Comparison of ENCODE assay signal across 11 cellular contexts in genomic region chr7:41916450-41916927, GRCh38.
DNase-seq lines count a peak whose midpoint lies in the region; ATAC-seq and TF ChIP-seq lines count a peak whose summit lies in the region.
"Had no signal": no experiment of that assay in that cellular context is flagged by ENCODE, and none has a peak within 500 bp of the region (broad histone marks: within the 10 kb centered on the region; RNA-seq: fewer than 3 reads in every experiment).

No MANE protein-coding gene starts in this region.

- peaks cover 17% of the 10 kb centered on the region for H3K4me1 ChIP-seq in PC-9 (replicated peaks; ENCODE audit: insufficient read depth)

- H3K27me3 ChIP-seq in PC-9 (ENCODE audit: insufficient read depth, low read depth), result no peaks in the 10 kb centered on the region

- H4K20me1 ChIP-seq in PC-9 (ENCODE audit: insufficient read depth), result no peaks in the 10 kb centered on the region

- ATAC-seq in omental fat pad (ENCODE audit: low FRiP score) (peak; percentile 90), HG03342 (IDR thresholded peaks at IDR 0.05; ENCODE audit: unreplicated experiment) (no peak), GM21737 (IDR thresholded peaks at IDR 0.05; ENCODE audit: unreplicated experiment) (no peak), GM21528 (IDR thresholded peaks at IDR 0.05; ENCODE audit: low FRiP score, unreplicated experiment) (no peak)
- ATAC-seq: esophagus mucosa had no signal

- no peaks in the 10 kb centered on the region for H3K9me2 ChIP-seq in PC-9 (ENCODE audit: insufficient read depth)

- no peak for TF ChIP-seq CTCF in AG10803 (conservative IDR thresholded peaks at IDR 0.05; ENCODE audit: low read length)
- no peak for TF ChIP-seq CTCF in PC-9 (conservative IDR thresholded peaks at IDR 0.05)
- TF ChIP-seq CTCF in epithelial cell of esophagus (IDR thresholded peaks at IDR 0.05; ENCODE audit: insufficient read depth, low read depth, low read length, missing control alignments), result no peak
- no peak for TF ChIP-seq CTCF in omental fat pad (IDR thresholded peaks at IDR 0.05)

- H3K4me3 ChIP-seq in AG10803 (ENCODE audit: low read length) (no peak overlapping the region), PC-9 (no peak overlapping the region), epithelial cell of esophagus (ENCODE audit: low read length) (no peak overlapping the region)

- intact Hi-C loops in PC-9 (cut with micrococcal nuclease; ENCODE audit: unreplicated experiment), result no loop called here

- POLR2A ChIA-PET in PC-9 (lab: Charles Lee; ENCODE audit: unreplicated experiment), result interaction anchor here (0.6 kb wide), 1 partner anchor 138 kb away, joined by 3 read pairs; no protein-coding TSS in a partner anchor

- H3F3A ChIP-seq in PC-9 (ENCODE audit: insufficient read depth, low read depth), result peaks cover 6% of the 10 kb centered on the region; the same call in 1 of the 2 replicates

- peak overlapping the region; percentile 44 for H3K27ac ChIP-seq in PC-9

- no TSS peak for BruUV-seq in PC-9 (replicated peaks; lab: Mats Ljungman, UMichigan)

- CTCF ChIA-PET in PC-9 (lab: Charles Lee), result interaction anchor here (0.6 kb wide), 1 partner anchor 213 kb away, joined by 4 read pairs; no protein-coding TSS in a partner anchor

- H3K9me3 ChIP-seq in PC-9 (ENCODE audit: insufficient read depth, low read depth), result no peaks in the 10 kb centered on the region

- peak; percentile 100 for DNase-seq in AG10803 (ENCODE audit: low read depth)
- peak; percentile 5 to 79 for DNase-seq in PC-9
- peak; percentile 94 for DNase-seq in epithelial cell of esophagus (ENCODE audit: low read depth)
- DNase-seq in omental fat pad (ENCODE audit: low spot score), result no peak
- no peak for DNase-seq in NCI-H2081 treated with DMSO at 0.1 percent for 48 hours (lab: John Stamatoyannopoulos, UW)
- DNase-seq: activated T-cell treated with anti-CD3 and anti-CD28 coated beads for 4 hours, Calu3 had no signal

- H3K79me2 ChIP-seq in PC-9 (ENCODE audit: low read depth), result no peaks in the 10 kb centered on the region

- peak overlapping the region; percentile 42; the same call in 1 of the 2 replicates for H2AFZ ChIP-seq in PC-9

- peak overlapping the region; percentile 46 for H3K4me2 ChIP-seq in PC-9

- no peaks in the 10 kb centered on the region for H3K36me3 ChIP-seq in PC-9 (ENCODE audit: low read depth)

Comparison
In these comparisons a context has a peak if more than half of its experiments do, and no peak if none do; other contexts are left out.
1. DNase-seq: peak in AG10803 (single experiment), PC-9 (2 of 2) and epithelial cell of esophagus (single experiment); none in omental fat pad (single experiment) and NCI-H2081 treated with DMSO at 0.1 percent for 48 hours (single experiment).